Comparison of ENCODE assay signal across 8 cellular contexts in genomic region chr1:37261129-37261528, GRCh38.
"Had no signal": no experiment of that assay in that cellular context is flagged by ENCODE, and none has a peak within 500 bp of the region (broad histone marks: within the 10 kb centered on the region; RNA-seq: fewer than 3 reads in every experiment).

No MANE protein-coding gene starts in this region.

- H3K27ac Mint-ChIP-seq: GM23338, IgD-negative memory B cell had no signal

- ATAC-seq: GM23338, HCT116, HepG2 had no signal

- H3K9me3 Mint-ChIP-seq: GM23338 had no signal

- H3K9me3 ChIP-seq: HAP-1 had no signal

- DNase-seq: H7, KG1 had no signal

- H3K4me3 Mint-ChIP-seq: GM23338, IgD-negative memory B cell had no signal

- H3K4me3 ChIP-seq: GM23338, HAP-1 had no signal

- H3K36me3 ChIP-seq: HAP-1 had no signal

- FAIRE-seq: HepG2 had no signal

- H3K4me1 ChIP-seq: HAP-1 had no signal

- H3K27ac ChIP-seq: HL-60 had no signal

- H3K4me2 ChIP-seq: GM23338 had no signal

- H2AFZ ChIP-seq: GM23338 had no signal

- H3K4me1 Mint-ChIP-seq: IgD-negative memory B cell had no signal
